13 cellular contexts compared by ENCODE assay signal in the genomic region with DNA sequence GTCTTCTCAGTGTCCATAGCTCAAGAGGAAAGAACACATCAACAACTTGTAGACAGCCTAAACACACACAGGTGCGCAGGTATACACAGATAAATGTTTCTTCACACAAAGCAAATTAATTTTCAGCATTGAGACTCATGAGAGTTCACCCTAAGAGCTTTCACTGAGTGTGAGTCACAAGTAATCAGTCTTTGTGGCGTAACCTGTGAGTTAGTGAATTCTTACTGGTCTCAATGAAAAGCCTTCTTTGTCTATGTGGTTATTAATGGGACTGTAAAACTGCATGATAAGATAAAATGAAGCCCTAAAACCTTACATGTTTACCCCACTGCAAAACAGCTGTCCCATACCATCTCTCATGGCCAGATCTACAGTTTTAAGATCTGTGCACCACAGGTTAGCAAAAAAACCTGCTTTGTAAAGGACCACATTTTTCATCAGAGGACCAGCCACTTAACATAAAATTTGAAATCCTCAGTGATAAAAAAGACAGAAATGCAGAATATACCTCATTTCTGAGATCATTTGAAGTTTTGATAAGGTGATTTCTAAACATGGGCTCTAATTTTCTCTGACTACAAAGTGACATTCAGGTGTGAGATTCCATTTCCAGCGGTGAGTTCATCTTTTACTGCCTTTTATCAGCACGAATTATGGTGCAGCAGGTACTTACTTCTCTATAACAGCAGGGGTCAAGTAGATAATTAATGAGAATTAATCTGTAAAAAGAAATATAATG.
DNase-seq lines count a peak whose midpoint lies in the region; ATAC-seq and TF ChIP-seq lines count a peak whose summit lies in the region.
"Had no signal": no experiment of that assay in that cellular context is flagged by ENCODE, and none has a peak within 500 bp of the region (broad histone marks: within the 10 kb centered on the region; RNA-seq: fewer than 3 reads in every experiment).

No MANE protein-coding gene starts in this region.

- H3K36me3 ChIP-seq in RWPE2 (ENCODE audit: low read depth): no peaks in the 10 kb centered on the region

- H3K9me3 ChIP-seq in RWPE2 (ENCODE audit: severe bottlenecking): no peaks in the 10 kb centered on the region

- H3K27ac Mint-ChIP-seq in Calu3 (ENCODE audit: unreplicated experiment): peak overlapping the region; percentile 70
- peak overlapping the region; percentile 95 for H3K27ac Mint-ChIP-seq in progenitor cell of endocrine pancreas

- H3K4me3 ChIP-seq in RWPE2 (ENCODE audit: severe bottlenecking): no peak overlapping the region
- H3K4me3 ChIP-seq in fibroblast of pulmonary artery (replicated peaks; ENCODE audit: low read depth, low read length): no peak overlapping the region

- peaks cover 30% of the 10 kb centered on the region for H3K4me1 ChIP-seq in RWPE2 (ENCODE audit: insufficient read depth, poor library complexity, severe bottlenecking)

- H3K27ac ChIP-seq in RWPE2 (ENCODE audit: poor library complexity, severe bottlenecking): peak overlapping the region; percentile 76

- H3K4me3 Mint-ChIP-seq in Calu3 (ENCODE audit: low read depth, unreplicated experiment): peak overlapping the region; percentile 13
- H3K4me3 Mint-ChIP-seq in progenitor cell of endocrine pancreas (ENCODE audit: low read depth): no peak overlapping the region

- CTCF ChIA-PET in Calu3 (lab: Charles Lee): interaction anchor here (1.1 kb wide), 1 partner anchor 151 kb away, joined by 3 read pairs; no protein-coding TSS in a partner anchor

- H3K36me3 Mint-ChIP-seq in Calu3 (ENCODE audit: insufficient read depth, unreplicated experiment): no peaks in the 10 kb centered on the region
- H3K36me3 Mint-ChIP-seq in progenitor cell of endocrine pancreas (ENCODE audit: insufficient read depth): peaks cover 8% of the 10 kb centered on the region

- peak; percentile 24 for DNase-seq in Calu3
- DNase-seq in RWPE2 (ENCODE audit: low spot score): no peak
- DNase-seq in fibroblast of pulmonary artery (ENCODE audit: low read depth): peak; percentile 58
- DNase-seq in progenitor cell of endocrine pancreas (ENCODE audit: low spot score, unreplicated experiment): no peak
- DNase-seq in mesenteric fat pad (ENCODE audit: low spot score): no peak
- no peak for DNase-seq in T-helper 1 cell
- DNase-seq in NCI-H1092 (lab: John Stamatoyannopoulos, UW): no peak
- DNase-seq in DMS79 (lab: John Stamatoyannopoulos, UW): no peak
- DNase-seq: activated CD4-positive, alpha-beta T cell treated with anti-CD3 and anti-CD28 coated beads, Interleukin-2, amount 50 U/mL, for 48 hours; cortex of kidney; KG1; NCI-H2171; stimulated activated CD4-positive, alpha-beta T cell treated with anti-CD3 and anti-CD28 coated beads, Interleukin-15, amount 100 ng/mL, for 24 hours had no signal

- TF ChIP-seq CTCF in Calu3 (IDR thresholded peaks at IDR 0.05; ENCODE audit: unreplicated experiment) (no peak), RWPE2 (IDR thresholded peaks at IDR 0.05; ENCODE audit: poor library complexity, severe bottlenecking) (no peak), fibroblast of pulmonary artery (IDR thresholded peaks at IDR 0.05; ENCODE audit: low read length, missing control alignments) (no peak), progenitor cell of endocrine pancreas (IDR thresholded peaks at IDR 0.05; ENCODE audit: unreplicated experiment) (no peak)

- intact Hi-C loops in Calu3 (cut with micrococcal nuclease; ENCODE audit: unreplicated experiment): loop anchor here (5.0 kb wide), 1 partner anchor 107 kb away; no protein-coding TSS in a partner anchor

- no TSS peak for BruUV-seq in Calu3 (replicated peaks; lab: Mats Ljungman, UMichigan)

- ATAC-seq in RWPE2 (ENCODE audit: low read depth): peak; percentile 91

- peaks cover 9% of the 10 kb centered on the region for H3K9me3 Mint-ChIP-seq in Calu3 (ENCODE audit: low read depth, unreplicated experiment)
- H3K9me3 Mint-ChIP-seq in progenitor cell of endocrine pancreas (ENCODE audit: low read depth): peaks cover 9% of the 10 kb centered on the region

- H3K4me1 Mint-ChIP-seq in Calu3 (ENCODE audit: low read depth, unreplicated experiment): peaks cover 21% of the 10 kb centered on the region
- peaks cover 32% of the 10 kb centered on the region for H3K4me1 Mint-ChIP-seq in progenitor cell of endocrine pancreas (ENCODE audit: low read depth)

- no peaks in the 10 kb centered on the region for H3K27me3 Mint-ChIP-seq in Calu3 (ENCODE audit: unreplicated experiment)
- H3K27me3 Mint-ChIP-seq in progenitor cell of endocrine pancreas: no peaks in the 10 kb centered on the region

- H3K27me3 ChIP-seq in RWPE2 (ENCODE audit: insufficient read depth, poor library complexity, severe bottlenecking): no peaks in the 10 kb centered on the region

Comparison
In these comparisons a context has a peak if more than half of its experiments do, and no peak if none do; other contexts are left out.
1. DNase-seq: peak in Calu3 (single experiment) and fibroblast of pulmonary artery (single experiment); none in RWPE2 (single experiment), progenitor cell of endocrine pancreas (single experiment), mesenteric fat pad (single experiment), T-helper 1 cell (0 of 5), NCI-H1092 (single experiment) and DMS79 (single experiment).